In genomic region chr6:145734486-145735355, GRCh38 we compare ENCODE assay signal across 1 cellular context.
A peak's percentile ranks its signal among the peaks of the same experiment; 100 is the strongest.
TF ChIP-seq lines count a peak whose summit lies in the region.

No MANE protein-coding gene starts in this region.

TF ChIP-seq in K562, 482 proteins besides CTCF, POLR2A, EP300 and RAD21 (continued from another document and continues in another):
- TF ChIP-seq AFF1 (IDR thresholded peaks at IDR 0.05; ENCODE audit: low read depth in 1 of 2, partially characterized antibody in 2 of 2) (peak in 1 of 2 experiments; percentile 14), FOS (IDR thresholded peaks at IDR 0.05; ENCODE audit: extremely low read depth, insufficient read length) (no peak), GABPB2 (CRISPR knock-in tag; conservative IDR thresholded peaks at IDR 0.05) (no peak), ZFP91 (CRISPR knock-in tag; IDR thresholded peaks at IDR 0.05) (no peak), DNMT1 (IDR thresholded peaks at IDR 0.05) (no peak), ILK (tag; IDR thresholded peaks at IDR 0.05; ENCODE audit: borderline replicate concordance, low read depth) (no peak), ESRRA (IDR thresholded peaks at IDR 0.05; ENCODE audit: borderline replicate concordance, low read depth) (peak; percentile 60), LCOR (CRISPR knock-in tag; IDR thresholded peaks at IDR 0.05) (peak; percentile 60; the same call in 1 of the 2 replicates), NFIC (IDR thresholded peaks at IDR 0.05) (no peak; the same call in 1 of the 2 replicates), HIVEP1 (CRISPR knock-in tag; IDR thresholded peaks at IDR 0.05) (no peak), SMAD4 (CRISPR knock-in tag; conservative IDR thresholded peaks at IDR 0.05) (peak; percentile 88), CTCFL (IDR thresholded peaks at IDR 0.05; ENCODE audit: borderline replicate concordance, insufficient read depth, low read depth, low read length, poor library complexity, severe bottlenecking) (no peak), ZMIZ1 (IDR thresholded peaks at IDR 0.05; ENCODE audit: low read depth in 2 of 2, low read length in 2 of 2) (peak in 1 of 2 experiments; percentile 52; a peak in 1 of 4 replicates), ZNF655 (CRISPR knock-in tag; IDR thresholded peaks at IDR 0.05) (no peak), ZBTB7A (IDR thresholded peaks at IDR 0.05; ENCODE audit: borderline replicate concordance, control insufficient read depth, low read depth, low read length) (peak; percentile 97), ZSCAN29 (IDR thresholded peaks at IDR 0.05) (peak; percentile 96), ZNF347 (CRISPR knock-in tag; IDR thresholded peaks at IDR 0.05; ENCODE audit: low read depth) (no peak), KAT8 (IDR thresholded peaks at IDR 0.05; ENCODE audit: low read depth) (no peak), BRF2 (IDR thresholded peaks at IDR 0.05; ENCODE audit: borderline replicate concordance, insufficient read depth, insufficient read length) (no peak), SAFB2 (IDR thresholded peaks at IDR 0.05; ENCODE audit: borderline replicate concordance, low read depth, low read length, severe bottlenecking) (no peak), CBX1 (IDR thresholded peaks at IDR 0.05; ENCODE audit: low read depth) (peak; percentile 94; the same call in 1 of the 2 replicates), MEIS2 (IDR thresholded peaks at IDR 0.05; ENCODE audit: partially characterized antibody) (no peak)
- TF ChIP-seq, protein P1, sequence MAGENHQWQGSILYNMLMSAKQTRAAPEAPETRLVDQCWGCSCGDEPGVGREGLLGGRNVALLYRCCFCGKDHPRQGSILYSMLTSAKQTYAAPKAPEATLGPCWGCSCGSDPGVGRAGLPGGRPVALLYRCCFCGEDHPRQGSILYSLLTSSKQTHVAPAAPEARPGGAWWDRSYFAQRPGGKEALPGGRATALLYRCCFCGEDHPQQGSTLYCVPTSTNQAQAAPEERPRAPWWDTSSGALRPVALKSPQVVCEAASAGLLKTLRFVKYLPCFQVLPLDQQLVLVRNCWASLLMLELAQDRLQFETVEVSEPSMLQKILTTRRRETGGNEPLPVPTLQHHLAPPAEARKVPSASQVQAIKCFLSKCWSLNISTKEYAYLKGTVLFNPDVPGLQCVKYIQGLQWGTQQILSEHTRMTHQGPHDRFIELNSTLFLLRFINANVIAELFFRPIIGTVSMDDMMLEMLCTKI (IDR thresholded peaks at IDR 0.05; ENCODE audit: partially characterized antibody) = no peak
- TF ChIP-seq, protein P2, sequence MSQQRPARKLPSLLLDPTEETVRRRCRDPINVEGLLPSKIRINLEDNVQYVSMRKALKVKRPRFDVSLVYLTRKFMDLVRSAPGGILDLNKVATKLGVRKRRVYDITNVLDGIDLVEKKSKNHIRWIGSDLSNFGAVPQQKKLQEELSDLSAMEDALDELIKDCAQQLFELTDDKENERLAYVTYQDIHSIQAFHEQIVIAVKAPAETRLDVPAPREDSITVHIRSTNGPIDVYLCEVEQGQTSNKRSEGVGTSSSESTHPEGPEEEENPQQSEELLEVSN (IDR thresholded peaks at IDR 0.05; ENCODE audit: borderline replicate concordance in 1 of 2, extremely low read depth in 1 of 2, insufficient read depth in 1 of 2, insufficient read length in 1 of 2, low read depth in 1 of 2, low read length in 1 of 2, poor library complexity in 1 of 2, severe bottlenecking in 1 of 2) = peak; percentile 93 to 95
- TF ChIP-seq, protein P3, sequence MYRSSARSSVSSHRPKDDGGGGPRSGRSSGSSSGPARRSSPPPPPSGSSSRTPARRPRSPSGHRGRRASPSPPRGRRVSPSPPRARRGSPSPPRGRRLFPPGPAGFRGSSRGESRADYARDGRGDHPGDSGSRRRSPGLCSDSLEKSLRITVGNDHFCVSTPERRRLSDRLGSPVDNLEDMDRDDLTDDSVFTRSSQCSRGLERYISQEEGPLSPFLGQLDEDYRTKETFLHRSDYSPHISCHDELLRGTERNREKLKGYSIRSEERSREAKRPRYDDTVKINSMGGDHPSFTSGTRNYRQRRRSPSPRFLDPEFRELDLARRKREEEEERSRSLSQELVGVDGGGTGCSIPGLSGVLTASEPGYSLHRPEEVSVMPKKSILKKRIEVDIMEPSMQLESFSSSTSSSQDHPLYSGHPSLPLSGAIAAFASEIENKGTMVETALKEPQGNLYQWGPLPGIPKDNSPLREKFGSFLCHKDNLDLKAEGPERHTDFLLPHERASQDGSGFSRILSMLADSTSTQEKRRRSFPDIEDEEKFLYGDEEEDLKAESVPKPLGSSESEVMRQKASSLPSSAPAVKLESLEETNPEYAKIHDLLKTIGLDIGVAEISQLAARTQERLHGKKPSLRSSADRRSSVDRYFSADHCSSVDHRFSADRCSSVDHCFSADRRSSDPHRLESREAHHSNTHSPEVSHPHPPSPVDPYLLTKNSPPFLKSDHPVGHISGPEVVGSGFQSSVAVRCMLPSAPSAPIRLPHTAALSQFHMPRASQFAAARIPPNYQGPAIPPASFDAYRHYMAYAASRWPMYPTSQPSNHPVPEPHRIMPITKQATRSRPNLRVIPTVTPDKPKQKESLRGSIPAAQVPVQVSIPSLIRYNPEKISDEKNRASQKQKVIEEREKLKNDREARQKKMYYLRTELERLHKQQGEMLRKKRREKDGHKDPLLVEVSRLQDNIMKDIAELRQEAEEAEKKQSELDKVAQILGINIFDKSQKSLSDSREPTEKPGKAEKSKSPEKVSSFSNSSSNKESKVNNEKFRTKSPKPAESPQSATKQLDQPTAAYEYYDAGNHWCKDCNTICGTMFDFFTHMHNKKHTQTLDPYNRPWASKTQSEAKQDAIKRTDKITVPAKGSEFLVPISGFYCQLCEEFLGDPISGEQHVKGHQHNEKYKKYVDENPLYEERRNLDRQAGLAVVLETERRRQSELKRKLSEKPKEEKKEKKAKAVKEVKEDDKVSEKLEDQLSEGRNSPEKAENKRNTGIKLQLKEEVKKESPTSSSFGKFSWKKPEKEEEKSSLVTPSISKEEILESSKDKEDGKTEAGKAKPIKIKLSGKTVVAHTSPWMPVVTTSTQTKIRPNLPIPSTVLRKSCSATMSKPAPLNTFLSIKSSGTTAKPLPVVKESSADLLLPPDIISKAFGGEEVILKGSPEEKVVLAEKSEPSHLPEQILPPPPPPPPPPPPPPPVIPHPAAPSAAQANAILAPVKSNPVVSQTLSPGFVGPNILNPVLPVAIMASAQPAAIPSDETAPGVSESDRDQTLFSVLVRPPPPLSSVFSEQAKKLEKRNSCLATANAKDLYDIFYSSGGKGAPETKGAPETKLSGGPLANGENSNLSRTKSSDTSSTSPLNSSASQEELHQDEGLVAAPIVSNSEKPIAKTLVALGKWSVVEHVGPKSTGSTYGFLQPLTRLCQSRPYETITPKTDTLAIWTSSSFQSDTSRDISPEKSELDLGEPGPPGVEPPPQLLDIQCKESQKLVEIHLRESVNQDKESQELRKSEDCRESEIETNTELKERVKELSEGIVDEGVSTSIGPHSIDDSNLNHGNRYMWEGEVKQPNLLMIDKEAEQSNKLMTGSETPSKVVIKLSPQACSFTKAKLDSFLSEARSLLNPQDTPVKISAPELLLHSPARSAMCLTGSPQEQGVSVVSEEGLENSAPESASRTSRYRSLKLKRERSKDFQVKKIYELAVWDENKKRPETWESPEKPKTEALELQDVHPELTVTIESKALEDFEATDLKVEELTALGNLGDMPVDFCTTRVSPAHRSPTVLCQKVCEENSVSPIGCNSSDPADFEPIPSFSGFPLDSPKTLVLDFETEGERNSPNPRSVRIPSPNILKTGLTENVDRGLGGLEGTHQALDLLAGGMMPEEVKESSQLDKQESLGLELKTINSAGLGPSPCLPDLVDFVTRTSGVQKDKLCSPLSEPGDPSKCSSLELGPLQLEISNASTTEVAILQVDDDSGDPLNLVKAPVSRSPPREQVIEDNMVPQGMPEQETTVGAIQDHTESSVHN (IDR thresholded peaks at IDR 0.05; ENCODE audit: borderline replicate concordance in 1 of 2, low read depth in 1 of 2) = no peak
